In genomic region chr3:39910828-39911464, GRCh38 we compare ENCODE assay signal across 1 cellular context.
TF ChIP-seq lines count a peak whose summit lies in the region.

No MANE protein-coding gene starts in this region.

TF ChIP-seq in SK-N-SH, 30 proteins besides CTCF, POLR2A, EP300 and RAD21 (continued from another document):
- TF ChIP-seq REST (IDR thresholded peaks at IDR 0.05; ENCODE audit: low read depth, low read length) (no peak), RXRA (IDR thresholded peaks at IDR 0.05; ENCODE audit: borderline replicate concordance, low read depth) (no peak), RFX5 (IDR thresholded peaks at IDR 0.05; ENCODE audit: low read length) (no peak), ZBTB33 (IDR thresholded peaks at IDR 0.05; ENCODE audit: borderline replicate concordance, low read depth) (no peak), FOXJ3 (CRISPR knock-in tag; IDR thresholded peaks at IDR 0.05) (no peak), RCOR1 (IDR thresholded peaks at IDR 0.05; ENCODE audit: low read length) (no peak), GABPA (IDR thresholded peaks at IDR 0.05; ENCODE audit: low read depth) (no peak)
